Comparison of ENCODE assay signal across 18 cellular contexts in genomic region chrX:153412746-153413720, GRCh38. TPM values are rescaled to one million over a fixed set of nuclear protein-coding genes. Genes with fewer than 3 reads are reported as not detected.
DNase-seq lines count a peak whose midpoint lies in the region; ATAC-seq and TF ChIP-seq lines count a peak whose summit lies in the region.
"Had no signal": no experiment of that assay in that cellular context is flagged by ENCODE, and none has a peak within 500 bp of the region (broad histone marks: within the 10 kb centered on the region; RNA-seq: fewer than 3 reads in every experiment).

No MANE protein-coding gene starts in this region.

- H3K4me3 Mint-ChIP-seq in MCF 10A (ENCODE audit: unreplicated experiment): no peak overlapping the region

- H3K27me3 Mint-ChIP-seq in MCF 10A (ENCODE audit: insufficient read depth, unreplicated experiment): peaks cover 53% of the 10 kb centered on the region

- no peaks in the 10 kb centered on the region for H3K27me3 ChIP-seq in upper lobe of right lung

- peak overlapping the region; percentile 78 for H3K4me3 ChIP-seq in SK-N-MC
- H3K4me3 ChIP-seq in upper lobe of right lung: peak overlapping the region; percentile 56

- no peaks in the 10 kb centered on the region for H3K4me1 ChIP-seq in upper lobe of right lung

- no peaks in the 10 kb centered on the region for H3K4me1 Mint-ChIP-seq in MCF 10A (ENCODE audit: insufficient read depth, unreplicated experiment)

- intact Hi-C loops in cardiac septum (cut with DNase I): no loop called here
- intact Hi-C loops in Right ventricle myocardium inferior (cut with DNase I): no loop called here
- intact Hi-C loops in upper lobe of right lung (cut with DNase I): no loop called here
- intact Hi-C loops in MCF 10A (cut with micrococcal nuclease): no loop called here

- H3K27ac Mint-ChIP-seq in MCF 10A (ENCODE audit: low read depth, unreplicated experiment): no peak overlapping the region
- H3K27ac Mint-ChIP-seq: progenitor cell of endocrine pancreas had no signal

- peak overlapping the region; percentile 37 for H3K9ac ChIP-seq in SK-N-MC (ENCODE audit: insufficient read length)

- TF ChIP-seq CTCF in upper lobe of right lung (IDR thresholded peaks at IDR 0.05): no peak
- TF ChIP-seq CTCF in MCF 10A (IDR thresholded peaks at IDR 0.05; ENCODE audit: unreplicated experiment): no peak

- no peak for ATAC-seq in Right ventricle myocardium inferior
- no peak for ATAC-seq in upper lobe of right lung

- DNase-seq in cardiac septum (ENCODE audit: low spot score): peak; percentile 60
- no peak for DNase-seq in Right ventricle myocardium inferior (ENCODE audit: missing footprints)
- no peak for DNase-seq in SK-N-MC (ENCODE audit: low read depth, low spot score)
- DNase-seq in fibroblast of peridontal ligament (ENCODE audit: extremely low read depth): peak; percentile 3
- DNase-seq in upper lobe of right lung: no peak
- DNase-seq in NCI-H446 treated with DMSO at 0.1 percent for 48 hours (lab: John Stamatoyannopoulos, UW): no peak
- DNase-seq in MCF 10A (ENCODE audit: unreplicated experiment): no peak
- no peak for DNase-seq in DMS153 treated with DMSO at 0.1 percent for 48 hours (lab: John Stamatoyannopoulos, UW; ENCODE audit: unreplicated experiment)
- DNase-seq: activated CD8-positive, alpha-beta memory T cell treated with anti-CD3 and anti-CD28 coated beads, Interleukin-2, amount 50 U/mL, for 48 hours; NCI-H510A; stimulated activated CD4-positive, alpha-beta T cell treated with anti-CD3 and anti-CD28 coated beads, Interleukin-2, amount 100 ng/mL, for 24 hours; stimulated activated naive CD4-positive, alpha-beta T cell had no signal

- H3K9me3 ChIP-seq in SK-N-MC (ENCODE audit: low read depth, low read length): no peaks in the 10 kb centered on the region
- H3K9me3 ChIP-seq in upper lobe of right lung: no peaks in the 10 kb centered on the region

- H3K27ac ChIP-seq in SK-N-MC: no peak overlapping the region
- H3K27ac ChIP-seq in upper lobe of right lung: no peak overlapping the region

- H3K36me3 ChIP-seq in SK-N-MC (ENCODE audit: insufficient read depth, low read length) (no peaks in the 10 kb centered on the region), upper lobe of right lung (no peaks in the 10 kb centered on the region)

- no peaks in the 10 kb centered on the region for H3K36me3 Mint-ChIP-seq in MCF 10A (ENCODE audit: insufficient read depth, unreplicated experiment)

- no peaks in the 10 kb centered on the region for H3K9me3 Mint-ChIP-seq in MCF 10A (ENCODE audit: unreplicated experiment)
- H3K9me3 Mint-ChIP-seq: CD14-positive monocyte had no signal

- BruUV-seq in MCF 10A (replicated peaks; lab: Mats Ljungman, UMichigan): no TSS peak

- POLR2A ChIA-PET in MCF 10A (lab: Yijun Ruan, JAX): no interaction called here

- CTCF ChIA-PET in MCF 10A (lab: Yijun Ruan, JAX): interaction anchor here (0.6 to 0.9 kb wide), 2 partner anchors 20 to 441 kb away, joined by 3 read pairs; no protein-coding TSS in a partner anchor

RNA-seq across cellular contexts. Expression of gene ZFP92, which starts 1.8 kb away (rescaled TPM):
- total RNA-seq in cardiac septum (0.40 TPM), Right ventricle myocardium inferior (0.65 TPM), upper lobe of right lung (3.4 TPM), MCF 10A (2022) (not detected in 2 replicates)
- total RNA-seq: M059J had no signal

RNA-seq across cellular contexts. Expression of gene PNMA6E, which starts 11.9 kb away (rescaled TPM):
- total RNA-seq in cardiac septum: not detected
- not detected for total RNA-seq in Right ventricle myocardium inferior
- total RNA-seq in upper lobe of right lung: 0.14 TPM
- total RNA-seq in MCF 10A (2022): not detected in 2 replicates
- total RNA-seq: astrocyte, endothelial cell of umbilical vein, M059J, mesenteric fat pad, progenitor cell of endocrine pancreas had no signal

RNA-seq across cellular contexts. Expression of gene TREX2, which starts 32.8 kb away (rescaled TPM):
- 0.19 TPM for total RNA-seq in cardiac septum
- total RNA-seq in Right ventricle myocardium inferior: not detected
- total RNA-seq in upper lobe of right lung: 1.2 TPM
- total RNA-seq in MCF 10A (2022): 0.49 and 0.75 TPM in 2 replicates

RNA-seq across cellular contexts. Expression of gene HAUS7, which starts 57.3 kb away (rescaled TPM):
- 13.4 TPM for total RNA-seq in cardiac septum
- total RNA-seq in Right ventricle myocardium inferior: 18.5 TPM
- total RNA-seq in upper lobe of right lung: 23.0 TPM
- total RNA-seq in MCF 10A (2022): 13.0 and 19.4 TPM in 2 replicates

Comparison
In these comparisons a context has a peak if more than half of its experiments do, and no peak if none do; other contexts are left out.
1. DNase-seq: peak in cardiac septum (single experiment) and fibroblast of peridontal ligament (single experiment); none in Right ventricle myocardium inferior (single experiment), SK-N-MC (single experiment), upper lobe of right lung (single experiment), NCI-H446 treated with DMSO at 0.1 percent for 48 hours (single experiment), MCF 10A (single experiment) and DMS153 treated with DMSO at 0.1 percent for 48 hours (single experiment).